21 cellular contexts compared by ENCODE assay signal in the genomic region with DNA sequence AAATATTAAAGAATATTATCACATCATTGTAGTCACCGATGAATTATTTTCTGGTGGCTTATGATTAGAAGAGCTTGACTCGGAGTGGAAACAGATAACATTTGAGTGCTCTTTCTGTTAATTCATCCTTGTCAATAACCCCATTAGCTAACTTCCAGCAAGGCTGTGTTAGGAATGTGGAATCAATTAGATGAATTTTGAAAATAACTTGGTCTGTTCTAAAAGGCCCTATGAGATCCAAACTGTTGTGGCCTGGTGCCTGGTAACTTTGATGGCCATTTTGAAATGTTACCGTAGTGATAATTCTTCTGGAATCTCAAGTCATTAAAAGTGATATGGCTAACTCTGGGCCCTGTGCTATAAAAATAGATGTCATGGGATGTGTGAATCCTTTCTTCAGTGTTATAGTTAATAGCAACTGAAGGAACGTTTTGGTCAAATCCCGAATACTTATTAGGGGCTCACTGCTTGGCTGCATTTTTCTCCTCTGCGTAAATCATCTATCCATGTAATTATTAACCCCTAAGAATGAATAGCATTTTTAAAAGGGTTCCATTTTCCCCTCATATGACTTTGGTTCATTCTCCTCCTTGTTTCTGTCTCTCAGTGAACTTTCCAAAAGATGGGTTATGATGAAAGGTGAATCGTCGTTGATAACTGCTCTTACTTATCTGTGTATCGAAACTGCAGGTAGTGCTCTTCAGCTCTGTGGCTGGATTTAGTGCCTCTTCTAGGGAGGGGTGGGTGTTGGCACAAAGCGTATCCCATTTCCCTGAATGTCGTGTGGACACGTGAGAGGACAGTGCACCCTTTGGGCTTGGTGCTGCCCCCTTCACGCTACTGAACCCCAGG.
DNase-seq lines count a peak whose midpoint lies in the region; ATAC-seq, FAIRE-seq and TF ChIP-seq lines count a peak whose summit lies in the region.
"Had no signal": no experiment of that assay in that cellular context is flagged by ENCODE, and none has a peak within 500 bp of the region (broad histone marks: within the 10 kb centered on the region; RNA-seq: fewer than 3 reads in every experiment).

No MANE protein-coding gene starts in this region.

- 0 out of 2 replicates have a peak, but pooled peaks cover 6% of the 10 kb centered on the region for H4K20me1 ChIP-seq in GM23248 (ENCODE audit: insufficient read depth)
- H4K20me1 ChIP-seq in SK-N-SH (ENCODE audit: insufficient read depth) = no peaks in the 10 kb centered on the region
- H4K20me1 ChIP-seq in smooth muscle cell (ENCODE audit: low read depth) = peaks cover 30% of the 10 kb centered on the region

- peak in 1 of 2 experiments; percentile 63; a peak in 2 of 4 replicates for TF ChIP-seq EP300 in SK-N-SH (IDR thresholded peaks at IDR 0.05; ENCODE audit: borderline replicate concordance in 1 of 2, low read depth in 1 of 2, low read length in 1 of 2)

- H3K9me3 Mint-ChIP-seq in activated T-cell treated with anti-CD3 and anti-CD28 coated beads, Interleukin-2, amount 50 U/mL, for 24 hours = no peaks in the 10 kb centered on the region
- H3K9me3 Mint-ChIP-seq: activated CD4-positive, alpha-beta memory T cell treated with anti-CD3 and anti-CD28 coated beads, Interleukin-2, amount 10 ng/mL, durations not matched to agents 7 days and 5 days; activated T-cell treated with anti-CD3 and anti-CD28 coated beads, Interleukin-2, amount 50 U/mL, for 4 hours; WTC11 had no signal

- H3K4me3 Mint-ChIP-seq in activated T-cell treated with anti-CD3 and anti-CD28 coated beads, Interleukin-2, amount 50 U/mL, for 24 hours = no peak overlapping the region
- H3K4me3 Mint-ChIP-seq: activated CD4-positive, alpha-beta memory T cell treated with anti-CD3 and anti-CD28 coated beads, Interleukin-2, amount 10 ng/mL, durations not matched to agents 7 days and 5 days; activated T-cell treated with anti-CD3 and anti-CD28 coated beads, Interleukin-2, amount 50 U/mL, for 4 hours; B cell; WTC11 had no signal

- H3K9ac ChIP-seq in GM23248 (no peak overlapping the region), SK-N-SH (no peak overlapping the region), kidney (ENCODE audit: low read length in 2 of 2) (peak overlapping the region in 1 of 2 donors; percentile 47), smooth muscle cell (ENCODE audit: low read depth) (no peak overlapping the region)

- H3F3A ChIP-seq in GM23248 (ENCODE audit: insufficient read depth) = peaks cover 60% of the 10 kb centered on the region
- H3F3A ChIP-seq in SK-N-SH (replicated peaks; ENCODE audit: insufficient read depth) = peaks cover 35% of the 10 kb centered on the region
- peaks cover 38% of the 10 kb centered on the region for H3F3A ChIP-seq in smooth muscle cell (ENCODE audit: low read depth)

- H3K4me3 ChIP-seq in GM23248 = no peak overlapping the region
- H3K4me3 ChIP-seq in SK-N-SH (ENCODE audit: low read depth in 2 of 2, low read length in 1 of 2) = no peak overlapping the region
- H3K4me3 ChIP-seq in kidney (ENCODE audit: low read length in 2 of 2) = peak overlapping the region in 1 of 2 donors; percentile 3
- no peak overlapping the region for H3K4me3 ChIP-seq in smooth muscle cell
- H3K4me3 ChIP-seq in upper lobe of right lung = no peak overlapping the region
- H3K4me3 ChIP-seq: tibial nerve had no signal

- no peak for ATAC-seq in upper lobe of right lung
- ATAC-seq: activated T-cell treated with anti-CD3 and anti-CD28 coated beads, Interleukin-2, amount 50 U/mL, for 4 hours; WTC11 had no signal

- DNase-seq in GM23248 = no peak
- DNase-seq in SK-N-SH = no peak
- DNase-seq in kidney = no peak
- DNase-seq in smooth muscle cell (lab: John Stamatoyannopoulos, UW; ENCODE audit: unreplicated experiment) = no peak
- no peak for DNase-seq in activated T-cell treated with anti-CD3 and anti-CD28 coated beads, Interleukin-2, amount 50 U/mL, for 24 hours
- DNase-seq in upper lobe of right lung = no peak
- DNase-seq in DMS153 treated with DMSO at 0.1 percent for 48 hours (lab: John Stamatoyannopoulos, UW; ENCODE audit: unreplicated experiment) = no peak
- DNase-seq: activated CD4-positive, alpha-beta memory T cell treated with anti-CD3 and anti-CD28 coated beads, Interleukin-2, amount 10 ng/mL, durations not matched to agents 7 days and 5 days; activated naive CD4-positive, alpha-beta T cell treated with anti-CD3 and anti-CD28 coated beads, Interleukin-2, amount 50 U/mL, for 16 hours; activated T-cell treated with anti-CD3 and anti-CD28 coated beads, Interleukin-2, amount 50 U/mL, for 4 hours; Calu3; KG1; NCI-H1048; NCI-H2081; NCI-H524 treated with DMSO at 0.1 percent for 48 hours; SIG-M5 had no signal

- H3K4me2 ChIP-seq in GM23248 (ENCODE audit: unreplicated experiment) = peak overlapping the region; percentile 11
- no peak overlapping the region for H3K4me2 ChIP-seq in SK-N-SH
- no peak overlapping the region for H3K4me2 ChIP-seq in smooth muscle cell

- H3K4me1 ChIP-seq in GM23248 (ENCODE audit: insufficient read depth) = peaks cover 73% of the 10 kb centered on the region
- peaks cover 58 to 71% of the 10 kb centered on the region in 2 experiments for H3K4me1 ChIP-seq in SK-N-SH (ENCODE audit: control insufficient read depth in 1 of 2, insufficient read depth in 2 of 2, low read depth in 1 of 2, low read length in 1 of 2)
- H3K4me1 ChIP-seq in kidney (ENCODE audit: control insufficient read depth in 1 of 2, insufficient read depth in 1 of 2, low read depth in 1 of 2, low read length in 2 of 2) = peaks cover 59 to 73% of the 10 kb centered on the region in 2 donors
- peaks cover 48% of the 10 kb centered on the region for H3K4me1 ChIP-seq in smooth muscle cell (ENCODE audit: low read depth)
- peaks cover 45% of the 10 kb centered on the region for H3K4me1 ChIP-seq in upper lobe of right lung

- peaks cover 55% of the 10 kb centered on the region for H3K4me1 Mint-ChIP-seq in activated T-cell treated with anti-CD3 and anti-CD28 coated beads, Interleukin-2, amount 50 U/mL, for 24 hours (ENCODE audit: low read depth)

- no peaks in the 10 kb centered on the region for H3K27me3 Mint-ChIP-seq in activated T-cell treated with anti-CD3 and anti-CD28 coated beads, Interleukin-2, amount 50 U/mL, for 24 hours
- H3K27me3 Mint-ChIP-seq: activated CD4-positive, alpha-beta memory T cell treated with anti-CD3 and anti-CD28 coated beads, Interleukin-2, amount 10 ng/mL, durations not matched to agents 7 days and 5 days; B cell had no signal

- no peaks in the 10 kb centered on the region for H3K36me3 Mint-ChIP-seq in activated T-cell treated with anti-CD3 and anti-CD28 coated beads, Interleukin-2, amount 50 U/mL, for 24 hours (ENCODE audit: low read depth)
- H3K36me3 Mint-ChIP-seq: WTC11 had no signal

- WGBS in GM23248 (ENCODE audit: low coverage in 1 of 2, low lambda C conversion rate in 2 of 2, missing lambda C conversion rate in 2 of 2), 2 experiments = 63 to 66% methylated on average over 13 of the region's 13 CpGs
- 89% methylated on average over 12 of the region's 13 CpGs for WGBS in SK-N-SH (ENCODE audit: low lambda C conversion rate)
- WGBS in smooth muscle cell (ENCODE audit: low lambda C conversion rate) = 76% methylated on average over 13 of the region's 13 CpGs

- H3K27ac ChIP-seq in GM23248 (peak overlapping the region; percentile 97), SK-N-SH (ENCODE audit: low read depth in 2 of 2, low read length in 1 of 2) (peak overlapping the region in 1 of 2 experiments; percentile 93; a peak in 2 of 4 replicates), kidney (ENCODE audit: low read depth in 2 of 2, low read length in 2 of 2) (peak overlapping the region; percentile 61 to 66), smooth muscle cell (ENCODE audit: low read depth) (peak overlapping the region; percentile 98), upper lobe of right lung (no peak overlapping the region)

- no peaks in the 10 kb centered on the region for H3K9me2 ChIP-seq in GM23248 (ENCODE audit: insufficient read depth)
- no peaks in the 10 kb centered on the region for H3K9me2 ChIP-seq in SK-N-SH

- intact Hi-C loops in kidney (cut with DNase I) = no loop called here
- intact Hi-C loops in upper lobe of right lung (cut with DNase I) = no loop called here

- TF ChIP-seq CTCF in SK-N-SH (IDR thresholded peaks at IDR 0.05) (no peak), kidney (IDR thresholded peaks at IDR 0.05; ENCODE audit: borderline replicate concordance, extremely low read depth, insufficient read depth) (no peak), smooth muscle cell (IDR thresholded peaks at IDR 0.05; ENCODE audit: borderline replicate concordance, insufficient read depth, poor library complexity, severe bottlenecking) (no peak), upper lobe of right lung (IDR thresholded peaks at IDR 0.05) (no peak)

- FAIRE-seq in kidney (lab: Jason Lieb, UNC) = no peak
- FAIRE-seq: endometrium, GM18507 had no signal

- H3K9me3 ChIP-seq in GM23248 (ENCODE audit: low read depth) (no peaks in the 10 kb centered on the region), SK-N-SH (no peaks in the 10 kb centered on the region), kidney (ENCODE audit: control insufficient read depth in 1 of 2, low read length in 2 of 2) (no peaks in the 10 kb centered on the region), smooth muscle cell (replicated peaks; ENCODE audit: low read depth) (no peaks in the 10 kb centered on the region), upper lobe of right lung (no peaks in the 10 kb centered on the region)
- H3K9me3 ChIP-seq: tibial nerve had no signal

- in situ Hi-C loops in GM23248 (cut with MboI) = no loop called here

- TF ChIP-seq RAD21 in SK-N-SH (IDR thresholded peaks at IDR 0.05; ENCODE audit: low read length) = no peak

- POLR2A ChIA-PET in SK-N-SH (lab: Yijun Ruan, JAX) = no interaction called here

- H2AFZ ChIP-seq in GM23248 (no peak overlapping the region), SK-N-SH (ENCODE audit: low read depth) (no peak overlapping the region), smooth muscle cell (ENCODE audit: low read depth) (no peak overlapping the region)

- CTCF ChIA-PET in SK-N-SH (lab: Yijun Ruan, JAX) = interaction anchor here (1.6 kb wide), 1 partner anchor 119 kb away, joined by 5 read pairs; no protein-coding TSS in a partner anchor

- peaks cover 95% of the 10 kb centered on the region for H3K79me2 ChIP-seq in GM23248 (ENCODE audit: insufficient read depth)
- peaks cover 79% of the 10 kb centered on the region for H3K79me2 ChIP-seq in SK-N-SH (ENCODE audit: insufficient read depth)
- H3K79me2 ChIP-seq in smooth muscle cell (ENCODE audit: low read depth) = peaks cover 80% of the 10 kb centered on the region

- H3K36me3 ChIP-seq in GM23248 (ENCODE audit: low read depth) (no peaks in the 10 kb centered on the region), SK-N-SH (replicated peaks in 1 of 2; ENCODE audit: control insufficient read depth in 1 of 2, insufficient read depth in 2 of 2, low read length in 1 of 2) (no peaks in the 10 kb centered on the region), kidney (ENCODE audit: control insufficient read depth in 1 of 2, insufficient read depth in 2 of 2, low read length in 2 of 2) (no peaks in the 10 kb centered on the region), smooth muscle cell (ENCODE audit: low read depth) (no peaks in the 10 kb centered on the region), upper lobe of right lung (no peaks in the 10 kb centered on the region)
- H3K36me3 ChIP-seq: tibial nerve had no signal

- H3K27me3 ChIP-seq in GM23248 (replicated peaks; ENCODE audit: insufficient read depth) (no peaks in the 10 kb centered on the region), SK-N-SH (ENCODE audit: insufficient read depth) (no peaks in the 10 kb centered on the region), smooth muscle cell (ENCODE audit: low read depth) (no peaks in the 10 kb centered on the region), upper lobe of right lung (no peaks in the 10 kb centered on the region)
- H3K27me3 ChIP-seq: tibial nerve had no signal

- no peak overlapping the region for H3K27ac Mint-ChIP-seq in activated T-cell treated with anti-CD3 and anti-CD28 coated beads, Interleukin-2, amount 50 U/mL, for 24 hours
- H3K27ac Mint-ChIP-seq: activated CD4-positive, alpha-beta memory T cell treated with anti-CD3 and anti-CD28 coated beads, Interleukin-2, amount 10 ng/mL, durations not matched to agents 7 days and 5 days; B cell had no signal
